18 cellular contexts compared by ENCODE assay signal in the genomic region with DNA sequence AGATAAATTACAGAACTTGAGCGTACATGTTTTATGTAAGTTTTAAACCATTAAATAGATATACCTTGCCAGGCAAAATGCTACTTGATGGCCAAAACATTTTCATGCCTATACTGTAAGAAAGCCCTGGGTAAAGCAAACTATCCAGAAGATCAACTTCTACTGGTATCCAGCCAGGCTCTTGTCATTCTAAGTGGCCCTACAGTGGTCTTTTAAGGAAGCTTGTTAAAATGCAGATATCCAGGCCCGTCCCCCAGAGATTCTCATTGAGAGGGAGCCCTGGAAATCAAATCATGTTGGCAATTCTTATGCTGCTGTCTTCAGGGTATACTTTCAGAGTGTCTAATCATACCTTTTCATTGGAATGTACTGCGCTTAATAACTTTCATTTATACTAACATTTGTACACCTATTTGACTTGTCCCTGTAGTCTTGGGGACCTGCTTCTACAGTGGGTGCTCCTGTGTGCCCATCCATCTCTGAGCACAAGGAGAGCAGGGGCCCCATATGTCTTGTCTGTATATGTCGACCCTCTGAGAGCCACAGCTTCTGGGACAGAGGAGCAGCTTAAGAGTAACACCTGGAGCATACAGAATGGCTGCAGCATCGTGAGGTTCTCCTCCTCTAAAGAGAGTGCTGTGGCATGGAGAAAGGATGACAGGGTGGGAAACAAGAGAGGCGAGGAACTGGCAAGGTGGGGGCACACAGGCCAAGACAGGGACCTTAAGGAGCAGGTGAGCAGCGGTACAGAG. TPM values are rescaled to one million over a fixed set of nuclear protein-coding genes. Genes with fewer than 3 reads are reported as not detected.
DNase-seq lines count a peak whose midpoint lies in the region; ATAC-seq and TF ChIP-seq lines count a peak whose summit lies in the region.
"Had no signal": no experiment of that assay in that cellular context is flagged by ENCODE, and none has a peak within 500 bp of the region (broad histone marks: within the 10 kb centered on the region; RNA-seq: fewer than 3 reads in every experiment).

No MANE protein-coding gene starts in this region.

- POLR2A ChIA-PET in CD8-positive, alpha-beta T cell (lab: Charles Lee), result no interaction called here
- POLR2A ChIA-PET in naive thymus-derived CD4-positive, alpha-beta T cell (lab: Charles Lee), result interaction anchor here (0.5 kb wide), 1 partner anchor 51 kb away, joined by 3 read pairs; no protein-coding TSS in a partner anchor

- H3K27ac Mint-ChIP-seq in CD8-positive, alpha-beta T cell, result peak overlapping the region; percentile 9
- peak overlapping the region; percentile 54 to 86 for H3K27ac Mint-ChIP-seq in effector memory CD8-positive, alpha-beta T cell
- H3K27ac Mint-ChIP-seq in naive thymus-derived CD4-positive, alpha-beta T cell, result peak overlapping the region in 7 of 9 donors; percentile 10 to 70 (median 40)

- H3K4me1 Mint-ChIP-seq in CD8-positive, alpha-beta T cell (ENCODE audit: low read depth), result peaks cover 40% of the 10 kb centered on the region
- H3K4me1 Mint-ChIP-seq in effector memory CD8-positive, alpha-beta T cell (ENCODE audit: low read depth in 2 of 2), result peaks cover 32 to 43% of the 10 kb centered on the region in 2 donors
- H3K4me1 Mint-ChIP-seq in naive thymus-derived CD4-positive, alpha-beta T cell, result peaks cover 32 to 53% (median 44%) of the 10 kb centered on the region in 7 donors

- no peak overlapping the region for H3K27ac ChIP-seq in CD8-positive, alpha-beta T cell (ENCODE audit: low read depth, low read length)
- peak overlapping the region; percentile 89 for H3K27ac ChIP-seq in HUES64 (ENCODE audit: low read depth, low read length)
- H3K27ac ChIP-seq in naive thymus-derived CD4-positive, alpha-beta T cell (ENCODE audit: low read depth, low read length), result no peak overlapping the region
- H3K27ac ChIP-seq: adrenal gland, gastroesophageal sphincter had no signal

- TF ChIP-seq CTCF in CD8-positive, alpha-beta T cell (IDR thresholded peaks at IDR 0.05), result no peak

- no peaks in the 10 kb centered on the region for H3K9me3 ChIP-seq in CD8-positive, alpha-beta T cell (ENCODE audit: low read length)
- H3K9me3 ChIP-seq in HUES64 (ENCODE audit: insufficient read depth, low read depth, low read length), result peaks cover 6% of the 10 kb centered on the region; the same call in 1 of the 2 replicates
- H3K9me3 ChIP-seq in naive thymus-derived CD4-positive, alpha-beta T cell (ENCODE audit: control insufficient read depth in 2 of 3, low read length in 3 of 3), result no peaks in the 10 kb centered on the region
- H3K9me3 ChIP-seq: adrenal gland, gastroesophageal sphincter had no signal

- no peak for DNase-seq in CD8-positive, alpha-beta T cell
- no peak for DNase-seq in effector memory CD8-positive, alpha-beta T cell
- DNase-seq in naive thymus-derived CD4-positive, alpha-beta T cell, result no peak
- DNase-seq in cortex of kidney (lab: John Stamatoyannopoulos, UW) (no peak), SIG-M5 (lab: John Stamatoyannopoulos, UW) (no peak)
- DNase-seq: activated CD4-positive, alpha-beta T cell treated with anti-CD3 and anti-CD28 coated beads for 48 hours; adrenal gland; Calu3; GOT3; Kasumi-1; NCI-H1092; NCI-H2107; NCI-H510A had no signal

- intact Hi-C loops in CD8-positive, alpha-beta T cell (cut with DNase I, micrococcal nuclease), result no loop called here
- intact Hi-C loops in naive thymus-derived CD4-positive, alpha-beta T cell (cut with micrococcal nuclease), result no loop called here

- H3K9ac ChIP-seq in HUES64 (ENCODE audit: low read depth, low read length), result no peak overlapping the region

- H3K4me3 ChIP-seq in CD8-positive, alpha-beta T cell (ENCODE audit: low read depth, low read length), result no peak overlapping the region
- H3K4me3 ChIP-seq in HUES64 (ENCODE audit: low read length), result peak overlapping the region; percentile 14
- H3K4me3 ChIP-seq in naive thymus-derived CD4-positive, alpha-beta T cell (ENCODE audit: low read length), result no peak overlapping the region
- H3K4me3 ChIP-seq: adrenal gland, gastroesophageal sphincter had no signal

- H3K9me3 Mint-ChIP-seq in CD8-positive, alpha-beta T cell, result no peaks in the 10 kb centered on the region
- no peaks in the 10 kb centered on the region for H3K9me3 Mint-ChIP-seq in effector memory CD8-positive, alpha-beta T cell
- H3K9me3 Mint-ChIP-seq in naive thymus-derived CD4-positive, alpha-beta T cell, result no peaks in the 10 kb centered on the region

- ATAC-seq in CD8-positive, alpha-beta T cell, result no peak
- no peak for ATAC-seq in effector memory CD8-positive, alpha-beta T cell (replicated peaks)
- ATAC-seq in naive thymus-derived CD4-positive, alpha-beta T cell, result no peak
- no peak for ATAC-seq in GM21737 (IDR thresholded peaks at IDR 0.05; ENCODE audit: unreplicated experiment)
- ATAC-seq: esophagus mucosa, gastroesophageal sphincter, SK-N-SH treated with all-trans-retinoic acid at 6 μM for 48 hours had no signal

- no peaks in the 10 kb centered on the region for H3K36me3 ChIP-seq in CD8-positive, alpha-beta T cell (ENCODE audit: insufficient read depth, low read length)
- peaks cover 31% of the 10 kb centered on the region for H3K36me3 ChIP-seq in HUES64 (ENCODE audit: insufficient read depth, low read length)
- peaks cover 0 to 8% (median 0%) of the 10 kb centered on the region in 3 experiments for H3K36me3 ChIP-seq in naive thymus-derived CD4-positive, alpha-beta T cell (ENCODE audit: control insufficient read depth in 2 of 3, insufficient read depth in 3 of 3, low read length in 3 of 3)

- peaks cover 37% of the 10 kb centered on the region for H3K36me3 Mint-ChIP-seq in CD8-positive, alpha-beta T cell
- H3K36me3 Mint-ChIP-seq in effector memory CD8-positive, alpha-beta T cell (ENCODE audit: insufficient read depth), result peaks cover 39% of the 10 kb centered on the region
- H3K36me3 Mint-ChIP-seq in naive thymus-derived CD4-positive, alpha-beta T cell, result peaks cover 0 to 11% (median under 1%) of the 10 kb centered on the region in 5 donors

- no peaks in the 10 kb centered on the region for H3K27me3 ChIP-seq in CD8-positive, alpha-beta T cell (ENCODE audit: insufficient read depth, low read length)
- no peaks in the 10 kb centered on the region for H3K27me3 ChIP-seq in HUES64 (ENCODE audit: insufficient read depth, low read length)
- H3K27me3 ChIP-seq in naive thymus-derived CD4-positive, alpha-beta T cell (ENCODE audit: control insufficient read depth in 2 of 2, insufficient read depth in 2 of 2, low read length in 2 of 2), result no peaks in the 10 kb centered on the region
- H3K27me3 ChIP-seq: adrenal gland, gastroesophageal sphincter had no signal

- no peak overlapping the region for H3K4me3 Mint-ChIP-seq in CD8-positive, alpha-beta T cell
- peak overlapping the region in 1 of 2 donors; percentile 10 for H3K4me3 Mint-ChIP-seq in effector memory CD8-positive, alpha-beta T cell
- H3K4me3 Mint-ChIP-seq in naive thymus-derived CD4-positive, alpha-beta T cell, result no peak overlapping the region

- peaks cover 14% of the 10 kb centered on the region for H3K4me1 ChIP-seq in CD8-positive, alpha-beta T cell (ENCODE audit: insufficient read depth, low read length)
- 0 out of 2 replicates have a peak, but pooled peaks cover 5% of the 10 kb centered on the region for H3K4me1 ChIP-seq in HUES64 (ENCODE audit: insufficient read depth, low read length)
- peaks cover 9 to 25% of the 10 kb centered on the region in 2 donors for H3K4me1 ChIP-seq in naive thymus-derived CD4-positive, alpha-beta T cell (ENCODE audit: control insufficient read depth in 2 of 2, insufficient read depth in 2 of 2, low read length in 2 of 2)

- H3K27me3 Mint-ChIP-seq in CD8-positive, alpha-beta T cell (ENCODE audit: low read depth), result no peaks in the 10 kb centered on the region
- no peaks in the 10 kb centered on the region for H3K27me3 Mint-ChIP-seq in effector memory CD8-positive, alpha-beta T cell
- H3K27me3 Mint-ChIP-seq in naive thymus-derived CD4-positive, alpha-beta T cell, result no peaks in the 10 kb centered on the region

- CTCF ChIA-PET in CD8-positive, alpha-beta T cell (lab: Charles Lee), result interaction anchor here (3.9 kb wide), 1 partner anchor 92 kb away, joined by 28 read pairs; no protein-coding TSS in a partner anchor
- CTCF ChIA-PET in naive thymus-derived CD4-positive, alpha-beta T cell (lab: Charles Lee), result no interaction called here

- WGBS in HUES64, result 61% methylated on average over 7 of the region's 7 CpGs

RNA-seq across cellular contexts. Expression of a gene that starts 43.6 kb away (rescaled TPM):
- total RNA-seq in CD8-positive, alpha-beta T cell, result 10 to 100 TPM; 26.2 to 28.6 TPM
- polyA plus RNA-seq in HUES64 (2013, experiment 1 of 2), result 22.6 TPM
- polyA plus RNA-seq in HUES64 (2013, experiment 2 of 2), result 22.4 TPM
- total RNA-seq in naive thymus-derived CD4-positive, alpha-beta T cell, result 10 to 100 TPM; 52.4 to 84.5 (median 69.7) TPM
- polyA plus RNA-seq in naive thymus-derived CD4-positive, alpha-beta T cell, result 10 to 100 TPM; 11.7 to 19.7 TPM

RNA-seq across cellular contexts. Expression of a gene that starts 59.1 kb away (rescaled TPM):
- 10 to 100 TPM; 65.8 to 68.0 TPM for total RNA-seq in CD8-positive, alpha-beta T cell
- 93.4 TPM for polyA plus RNA-seq in HUES64 (2013, experiment 1 of 2)
- polyA plus RNA-seq in HUES64 (2013, experiment 2 of 2), result 98.5 TPM
- 10 to 100 TPM; 50.1 to 63.7 (median 56.6) TPM for total RNA-seq in naive thymus-derived CD4-positive, alpha-beta T cell
- polyA plus RNA-seq in naive thymus-derived CD4-positive, alpha-beta T cell, result 10 to 100 TPM; 55.1 to 68.9 TPM

Comparison
In these comparisons a context has a peak if more than half of its experiments do, and no peak if none do; other contexts are left out.
1. H3K27ac Mint-ChIP-seq: peak in every context shown above with its lines; median percentile 70 in effector memory CD8-positive, alpha-beta T cell; 40 in naive thymus-derived CD4-positive, alpha-beta T cell; 9 in CD8-positive, alpha-beta T cell.